Comparison of ENCODE assay signal across 1 cellular context in the genomic region with DNA sequence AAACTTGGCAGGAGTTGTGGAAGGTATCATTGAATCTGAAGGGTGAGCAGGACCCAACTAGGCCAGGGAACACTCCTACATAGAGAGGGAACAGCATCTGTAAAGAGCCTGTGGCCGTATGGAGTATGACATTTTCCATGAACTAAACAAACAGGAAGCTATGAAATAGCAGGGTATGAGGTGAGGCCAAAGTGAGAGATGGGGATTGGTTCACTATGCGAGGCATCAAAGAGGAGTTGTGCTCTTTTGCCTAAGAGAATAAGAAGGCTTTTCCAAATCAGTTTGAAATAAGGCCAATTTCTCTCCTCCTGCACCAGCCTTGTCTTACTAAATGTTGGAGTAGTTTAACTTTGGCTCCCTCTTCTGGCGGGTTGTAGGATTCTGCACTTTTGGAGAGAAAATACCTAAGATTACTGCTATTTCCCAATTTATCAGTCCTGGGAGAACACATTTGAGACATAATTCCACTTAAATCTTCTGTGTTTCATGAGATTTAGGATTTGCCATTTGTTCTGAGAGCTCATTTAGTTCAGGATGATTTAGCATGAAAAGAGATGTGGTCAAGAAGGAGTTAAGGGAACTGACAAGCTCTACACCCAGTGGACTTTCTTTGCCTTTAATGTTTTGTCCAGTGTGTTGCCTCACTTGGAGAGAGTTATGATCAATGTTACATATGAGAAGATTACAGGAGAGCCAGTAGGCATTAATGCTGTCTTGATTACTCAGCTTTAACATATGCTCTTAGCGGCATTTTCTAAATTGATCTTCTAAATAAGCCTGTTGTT.
TF ChIP-seq lines count a peak whose summit lies in the region.

No MANE protein-coding gene starts in this region.

TF ChIP-seq in IMR-90, 13 proteins besides CTCF, POLR2A, EP300 and RAD21:
- TF ChIP-seq CEBPB (IDR thresholded peaks at IDR 0.05; ENCODE audit: low read depth, low read length) (peak; percentile 28; the same call in 1 of the 2 replicates), RCOR1 (IDR thresholded peaks at IDR 0.05; ENCODE audit: insufficient replicate concordance, low read length) (no peak), SMC3 (IDR thresholded peaks at IDR 0.05; ENCODE audit: low read depth, low read length) (peak; percentile 88)
